In the genomic region with DNA sequence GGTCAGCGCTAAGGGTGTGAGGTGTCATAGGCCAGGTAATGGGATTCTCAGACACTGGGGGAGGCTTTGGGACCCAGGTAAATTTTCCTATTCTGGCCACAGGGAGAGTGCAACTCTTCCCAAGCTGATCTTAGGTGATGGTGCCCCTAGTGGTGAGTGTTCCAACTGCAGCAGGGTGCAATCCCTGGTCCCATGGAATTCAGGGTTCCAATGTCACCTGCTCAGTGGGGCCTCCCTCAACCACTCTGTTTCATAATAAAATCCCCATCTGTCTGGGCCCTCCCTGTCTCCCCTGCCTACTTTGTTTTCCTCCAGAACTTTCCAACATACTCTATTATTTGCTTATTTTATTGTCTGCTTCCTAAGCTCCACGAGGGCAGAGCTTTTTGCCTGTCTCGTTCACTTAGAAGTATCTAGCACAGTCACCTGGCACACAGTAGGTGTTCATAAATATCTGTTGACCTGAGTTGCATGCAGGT, we compare ENCODE assay signal across 8 cellular contexts. TPM values are rescaled to one million over a fixed set of nuclear protein-coding genes. Genes with fewer than 3 reads are reported as not detected.
DNase-seq lines count a peak whose midpoint lies in the region; ATAC-seq and TF ChIP-seq lines count a peak whose summit lies in the region.

No MANE protein-coding gene starts in this region.

- POLR2A ChIA-PET in A673 (lab: Charles Lee; ENCODE audit: low non-redundant PET) = no interaction called here

- no peaks in the 10 kb centered on the region for H3K27me3 ChIP-seq in A673 (replicated peaks; ENCODE audit: insufficient read depth, low read depth, low read length, poor library complexity)

- BruUV-seq in A673 (replicated peaks; lab: Mats Ljungman, UMichigan) = no TSS peak

- ATAC-seq in HG03565 (IDR thresholded peaks at IDR 0.05; ENCODE audit: unreplicated experiment) = no peak

- CTCF ChIA-PET in A673 (lab: Charles Lee) = interaction anchor here (0.5 to 1.4 kb wide), 9 partner anchors 11 to 1804 kb away, joined by 3 to 10 read pairs (median 4); a partner anchor contains a TSS

- TF ChIP-seq CTCF in A673 (conservative IDR thresholded peaks at IDR 0.05; ENCODE audit: low read depth, low read length) (peak; percentile 92), GM12801 (IDR thresholded peaks at IDR 0.05; ENCODE audit: extremely low read depth, insufficient read length) (peak; percentile 49)

- H3K27ac ChIP-seq in A673 (ENCODE audit: low read depth, low read length, poor library complexity, severe bottlenecking) = no peak overlapping the region

- H3K4me1 ChIP-seq in A673 (ENCODE audit: insufficient read depth, low read length, poor library complexity, severe bottlenecking) = no peaks in the 10 kb centered on the region

- H3K4me3 ChIP-seq in A673 (ENCODE audit: low read depth, low read length, poor library complexity, severe bottlenecking) = no peak overlapping the region

- intact Hi-C loops in A673 (cut with micrococcal nuclease; ENCODE audit: unreplicated experiment) = no loop called here

- DNase-seq in A673 (ENCODE audit: low spot score) (peak; percentile 51), RPMI8226 (peak; percentile 52), hepatic stellate cell (ENCODE audit: low spot score) (peak; percentile 69), smooth muscle cell of the brain vasculature (ENCODE audit: low read depth, low spot score) (peak; percentile 7), NCI-H774 (lab: John Stamatoyannopoulos, UW) (no peak)
- peak; percentile 60 for DNase-seq in activated naive CD4-positive, alpha-beta T cell treated with anti-CD3 and anti-CD28 coated beads, Interleukin-2, amount 50 U/mL, for 16 hours

- H3K9me3 ChIP-seq in A673 (ENCODE audit: low read depth, low read length, poor library complexity, severe bottlenecking) = no peaks in the 10 kb centered on the region

- no peaks in the 10 kb centered on the region for H3K36me3 ChIP-seq in A673 (ENCODE audit: insufficient read depth, low read length, poor library complexity, severe bottlenecking)

RNA-seq across cellular contexts. Expression of a gene that starts 2.9 kb away (rescaled TPM):
- total RNA-seq in A673 (2021) = not detected in 2 replicates

RNA-seq across cellular contexts. Expression of a gene that starts 28.6 kb away (rescaled TPM):
- total RNA-seq in A673 (2021) = not detected in 2 replicates
